ENCODE assay signal across 1 cellular context in genomic region chr15:74951006-74951405, GRCh38.
TF ChIP-seq lines count a peak whose summit lies in the region.

No MANE protein-coding gene starts in this region.

TF ChIP-seq in HEK293, 187 proteins besides CTCF, POLR2A, EP300 and RAD21 (continued from another document):
- TF ChIP-seq ZNF837 (tag by site-specific recombination; IDR thresholded peaks at IDR 0.05), result no peak
- no peak for TF ChIP-seq REPIN1 (tag by site-specific recombination; IDR thresholded peaks at IDR 0.05; ENCODE audit: low read depth)
- TF ChIP-seq ZNF488 (tag by site-specific recombination; IDR thresholded peaks at IDR 0.05), result no peak
- TF ChIP-seq ZIC2 (tag by site-specific recombination; IDR thresholded peaks at IDR 0.05), result no peak
- TF ChIP-seq, protein P1, sequence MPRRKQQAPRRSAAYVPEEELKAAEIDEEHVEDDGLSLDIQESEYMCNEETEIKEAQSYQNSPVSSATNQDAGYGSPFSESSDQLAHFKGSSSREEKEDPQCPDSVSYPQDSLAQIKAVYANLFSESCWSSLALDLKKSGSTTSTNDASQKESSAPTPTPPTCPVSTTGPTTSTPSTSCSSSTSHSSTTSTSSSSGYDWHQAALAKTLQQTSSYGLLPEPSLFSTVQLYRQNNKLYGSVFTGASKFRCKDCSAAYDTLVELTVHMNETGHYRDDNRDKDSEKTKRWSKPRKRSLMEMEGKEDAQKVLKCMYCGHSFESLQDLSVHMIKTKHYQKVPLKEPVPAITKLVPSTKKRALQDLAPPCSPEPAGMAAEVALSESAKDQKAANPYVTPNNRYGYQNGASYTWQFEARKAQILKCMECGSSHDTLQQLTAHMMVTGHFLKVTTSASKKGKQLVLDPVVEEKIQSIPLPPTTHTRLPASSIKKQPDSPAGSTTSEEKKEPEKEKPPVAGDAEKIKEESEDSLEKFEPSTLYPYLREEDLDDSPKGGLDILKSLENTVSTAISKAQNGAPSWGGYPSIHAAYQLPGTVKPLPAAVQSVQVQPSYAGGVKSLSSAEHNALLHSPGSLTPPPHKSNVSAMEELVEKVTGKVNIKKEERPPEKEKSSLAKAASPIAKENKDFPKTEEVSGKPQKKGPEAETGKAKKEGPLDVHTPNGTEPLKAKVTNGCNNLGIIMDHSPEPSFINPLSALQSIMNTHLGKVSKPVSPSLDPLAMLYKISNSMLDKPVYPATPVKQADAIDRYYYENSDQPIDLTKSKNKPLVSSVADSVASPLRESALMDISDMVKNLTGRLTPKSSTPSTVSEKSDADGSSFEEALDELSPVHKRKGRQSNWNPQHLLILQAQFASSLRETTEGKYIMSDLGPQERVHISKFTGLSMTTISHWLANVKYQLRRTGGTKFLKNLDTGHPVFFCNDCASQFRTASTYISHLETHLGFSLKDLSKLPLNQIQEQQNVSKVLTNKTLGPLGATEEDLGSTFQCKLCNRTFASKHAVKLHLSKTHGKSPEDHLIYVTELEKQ (tag by site-specific recombination; IDR thresholded peaks at IDR 0.05; ENCODE audit: borderline replicate concordance), result no peak
- TF ChIP-seq ZNF639 (tag by site-specific recombination; IDR thresholded peaks at IDR 0.05), result no peak
- TF ChIP-seq ZNF654 (tag by site-specific recombination; IDR thresholded peaks at IDR 0.05; ENCODE audit: low read depth), result no peak
- TF ChIP-seq ZNF423 (tag by site-specific recombination; IDR thresholded peaks at IDR 0.05), result 0 out of 2 replicates have a peak, but pooled peaks have one; percentile 13
